In the genomic region with DNA sequence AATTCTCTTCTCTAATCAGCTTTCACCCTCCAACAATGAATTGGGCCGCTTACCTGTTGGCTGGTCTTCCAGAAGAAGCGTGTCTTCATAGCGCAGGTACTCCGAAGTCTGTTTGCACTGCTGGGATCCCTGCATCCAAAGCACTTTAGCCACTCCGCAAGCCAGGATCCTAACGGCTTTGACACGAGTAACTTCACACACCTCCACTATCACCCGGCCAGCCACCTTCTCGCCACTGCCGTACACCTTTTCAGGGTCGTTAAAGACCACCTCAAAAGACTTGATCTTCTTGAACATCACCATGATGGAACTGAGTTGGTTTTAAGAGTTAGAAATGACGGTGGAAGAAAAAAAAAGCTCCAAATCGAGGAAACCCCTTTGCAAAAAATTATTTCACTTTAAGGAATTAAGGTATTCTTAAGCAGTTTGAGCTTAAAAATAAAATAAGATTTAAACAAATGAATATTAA, we compare ENCODE assay signal across 6 cellular contexts. TPM values are rescaled to one million over a fixed set of nuclear protein-coding genes. Genes with fewer than 3 reads are reported as not detected.
DNase-seq lines count a peak whose midpoint lies in the region; ATAC-seq and TF ChIP-seq lines count a peak whose summit lies in the region.

No MANE protein-coding gene starts in this region.

- H3K4me1 ChIP-seq in heart right ventricle, result peaks cover 12 to 67% (median 53%) of the 10 kb centered on the region in 9 donors

- H3K27ac ChIP-seq in heart right ventricle (peak overlapping the region; percentile 89 to 98 (median 97)), substantia nigra (ENCODE audit: low read depth, low read length, poor library complexity, severe bottlenecking) (peak overlapping the region; percentile 99)

- DNase-seq in heart right ventricle (no peak), left ventricle myocardium superior (no peak), erythroblast (lab: John Stamatoyannopoulos, UW) (peak; percentile 48 to 75), substantia nigra (lab: John Stamatoyannopoulos, UW) (peak in 4 of 49 donors; percentile 11 to 23 (median 16)), cortex of kidney (lab: John Stamatoyannopoulos, UW) (no peak)

- H3K4me3 ChIP-seq in heart right ventricle, result peak overlapping the region; percentile 70 to 90 (median 76)

- TF ChIP-seq POLR2A in erythroblast (IDR thresholded peaks at IDR 0.05; ENCODE audit: low read length), result no peak

- H3K27me3 ChIP-seq in heart right ventricle, result no peaks in the 10 kb centered on the region

- ATAC-seq in heart right ventricle (no peak), left ventricle myocardium superior (no peak), GM21360 (IDR thresholded peaks at IDR 0.05; ENCODE audit: unreplicated experiment) (no peak)

- H3K9me3 ChIP-seq in heart right ventricle, result no peaks in the 10 kb centered on the region

- 1 to 2% methylated on average over 13 of the region's 13 CpGs for WGBS in heart right ventricle, 2 donors

- TF ChIP-seq CTCF in heart right ventricle (IDR thresholded peaks at IDR 0.05), result no peak

- H3K36me3 ChIP-seq in heart right ventricle, result peaks cover 8 to 42% (median 35%) of the 10 kb centered on the region in 9 donors

- intact Hi-C loops in heart right ventricle (cut with DNase I) (loop anchor here in 3 of 10 donors (1.0 to 2.0 kb wide), 3 partner anchors 15 to 17 kb away; no protein-coding TSS in a partner anchor), left ventricle myocardium superior (cut with micrococcal nuclease) (no loop called here)

RNA-seq across cellular contexts. Expression of gene TXNIP, which starts 0.4 kb away (rescaled TPM):
- 1,000 to 10,000 TPM in 2 of 10 donors, 100 to 1,000 TPM in 8; 544 to 1,142 (median 777) TPM for total RNA-seq in heart right ventricle
- 100 to 1,000 TPM; 231 to 681 TPM for polyA plus RNA-seq in heart right ventricle
- total RNA-seq in left ventricle myocardium superior, result 954 TPM

RNA-seq across cellular contexts. Expression of gene HJV, which starts 25.5 kb away (rescaled TPM):
- total RNA-seq in heart right ventricle (100 to 1,000 TPM in 1 of 10 donors, 10 to 100 TPM in 9; 26.8 to 115 (median 76.5) TPM), left ventricle myocardium superior (71.9 TPM)
- 10 to 100 TPM in 1 of 2 donors, under 1 TPM in 1; 0.52 to 18.8 TPM for polyA plus RNA-seq in heart right ventricle

RNA-seq across cellular contexts. Expression of gene POLR3GL, which starts 31.5 kb away (rescaled TPM):
- 10 to 100 TPM; 30.9 to 44.7 (median 38.5) TPM for total RNA-seq in heart right ventricle
- polyA plus RNA-seq in heart right ventricle, result 10 to 100 TPM; 44.2 to 64.5 TPM
- total RNA-seq in left ventricle myocardium superior, result 44.0 TPM

RNA-seq across cellular contexts. Expression of gene ANKRD34A, which starts 31.6 kb away (rescaled TPM):
- total RNA-seq in heart right ventricle (1 to 10 TPM in 6 of 10 donors, under 1 TPM in 4; 0.66 to 1.5 (median 1.0) TPM), left ventricle myocardium superior (0.52 TPM)
- polyA plus RNA-seq in heart right ventricle, result 1 to 10 TPM in 1 of 2 donors, under 1 TPM in 1; 0.88 to 1.7 TPM

RNA-seq across cellular contexts. Expression of gene LIX1L, which starts 38.2 kb away (rescaled TPM):
- 10 to 100 TPM; 21.2 to 30.0 (median 24.5) TPM for total RNA-seq in heart right ventricle
- 1 to 10 TPM; 7.1 to 9.4 TPM for polyA plus RNA-seq in heart right ventricle
- total RNA-seq in left ventricle myocardium superior, result 25.2 TPM

Comparison
In these comparisons a context has a peak if more than half of its experiments do, and no peak if none do; other contexts are left out.
1. DNase-seq: peak in erythroblast (2 of 2); none in heart right ventricle (0 of 2), left ventricle myocardium superior (single experiment) and cortex of kidney (single experiment).